ENCODE assay signal across 26 cellular contexts in genomic region chr5:52924458-52924857, GRCh38.
"Had no signal": no experiment of that assay in that cellular context is flagged by ENCODE, and none has a peak within 500 bp of the region (broad histone marks: within the 10 kb centered on the region; RNA-seq: fewer than 3 reads in every experiment).

No MANE protein-coding gene starts in this region.

- H2AFZ ChIP-seq: PC-9 had no signal

- H3K27me3 Mint-ChIP-seq: central memory CD8-positive, alpha-beta T cell had no signal

- H3K27me3 ChIP-seq: ascending aorta had no signal

- H3K4me1 Mint-ChIP-seq: activated T-helper 17 cell treated with anti-CD3 and anti-CD28 coated beads, Interleukin-2, amount 50 U/mL, for 72 hours; central memory CD8-positive, alpha-beta T cell had no signal

- H3K9me3 Mint-ChIP-seq: activated CD4-positive, alpha-beta memory T cell treated with anti-CD3 and anti-CD28 coated beads, Interleukin-2, amount 10 ng/mL, durations not matched to agents 7 days and 5 days; activated naive CD4-positive, alpha-beta T cell treated with anti-CD3 and anti-CD28 coated beads, Interleukin-2, amount 10 ng/mL, durations not matched to agents 7 days and 5 days; activated T-helper 17 cell treated with anti-CD3 and anti-CD28 coated beads, Interleukin-2, amount 50 U/mL, for 72 hours; brain; central memory CD8-positive, alpha-beta T cell had no signal

- H3K36me3 Mint-ChIP-seq: activated naive CD4-positive, alpha-beta T cell treated with anti-CD3 and anti-CD28 coated beads, Interleukin-2, amount 10 ng/mL, durations not matched to agents 7 days and 5 days; brain had no signal

- H3K27ac ChIP-seq: ascending aorta, PC-9, SK-N-MC, VCaP had no signal

- H3K27ac Mint-ChIP-seq: activated CD4-positive, alpha-beta memory T cell treated with anti-CD3 and anti-CD28 coated beads, Interleukin-2, amount 10 ng/mL, durations not matched to agents 7 days and 5 days; activated CD4-positive, alpha-beta T cell treated with anti-CD3 and anti-CD28 coated beads for 36 hours; activated naive CD4-positive, alpha-beta T cell treated with anti-CD3 and anti-CD28 coated beads, Interleukin-2, amount 10 ng/mL, durations not matched to agents 7 days and 5 days; activated T-helper 17 cell treated with anti-CD3 and anti-CD28 coated beads, Interleukin-2, amount 50 U/mL, for 72 hours had no signal

- H3K4me3 Mint-ChIP-seq: activated CD4-positive, alpha-beta memory T cell treated with anti-CD3 and anti-CD28 coated beads, Interleukin-2, amount 10 ng/mL, durations not matched to agents 7 days and 5 days; activated CD4-positive, alpha-beta T cell treated with anti-CD3 and anti-CD28 coated beads for 36 hours; activated naive CD4-positive, alpha-beta T cell treated with anti-CD3 and anti-CD28 coated beads, Interleukin-2, amount 10 ng/mL, durations not matched to agents 7 days and 5 days; activated T-helper 17 cell treated with anti-CD3 and anti-CD28 coated beads, Interleukin-2, amount 50 U/mL, for 72 hours; brain; central memory CD8-positive, alpha-beta T cell had no signal

- H3K4me2 ChIP-seq: PC-9 had no signal

- DNase-seq: activated CD4-positive, alpha-beta memory T cell treated with anti-CD3 and anti-CD28 coated beads, Interleukin-2, amount 10 ng/mL, durations not matched to agents 7 days and 5 days; activated CD4-positive, alpha-beta T cell treated with anti-CD3 and anti-CD28 coated beads for 36 hours; activated CD4-positive, alpha-beta T cell treated with anti-CD3 and anti-CD28 coated beads, Interleukin-2, amount 50 U/mL, for 1 hour; activated CD4-positive, CD25-positive, alpha-beta regulatory T cell; activated gamma-delta T cell; activated naive CD4-positive, alpha-beta T cell treated with anti-CD3 and anti-CD28 coated beads, Interleukin-2, amount 10 ng/mL, durations not matched to agents 7 days and 5 days; activated T-cell treated with anti-CD3 and anti-CD28 coated beads for 4 hours; activated T-cell treated with anti-CD3 and anti-CD28 coated beads, Interleukin-2, amount 50 U/mL, for 48 hours; amniotic stem cell; KG1; MM.1S; NCI-H1105 treated with DMSO at 0.1 percent for 48 hours; NCI-H1436 treated with DMSO at 0.1 percent for 48 hours; NCI-H187 treated with DMSO at 0.1 percent for 48 hours; NCI-H2081 treated with DMSO at 0.1 percent for 48 hours; NCI-H446; NCI-H524; PC-9; SIG-M5; T-helper 1 cell had no signal

- ATAC-seq: activated CD4-positive, alpha-beta T cell treated with anti-CD3 and anti-CD28 coated beads for 36 hours; activated T-helper 17 cell treated with anti-CD3 and anti-CD28 coated beads, Interleukin-2, amount 50 U/mL, for 72 hours had no signal

- H3K9me3 ChIP-seq: ascending aorta had no signal

- H3K4me3 ChIP-seq: ascending aorta, PC-9, SK-N-MC had no signal
